In the genomic region with DNA sequence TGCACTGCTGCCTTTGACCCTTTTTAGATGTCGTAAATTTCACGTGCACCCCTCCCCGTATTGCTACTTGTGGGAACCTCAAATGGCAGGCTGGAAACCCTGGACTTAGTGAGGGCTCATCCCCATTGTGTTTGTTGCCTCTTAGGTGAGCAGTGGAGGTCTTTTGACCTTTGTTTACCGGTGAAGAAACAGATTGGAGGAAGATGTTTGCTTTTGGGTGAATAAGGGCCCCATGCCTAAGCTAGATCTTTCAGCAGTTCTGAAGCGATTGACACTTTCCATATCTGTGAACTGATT, we compare ENCODE assay signal across 8 cellular contexts. TPM values are rescaled to one million over a fixed set of nuclear protein-coding genes. Genes with fewer than 3 reads are reported as not detected.
DNase-seq lines count a peak whose midpoint lies in the region; ATAC-seq and TF ChIP-seq lines count a peak whose summit lies in the region.

No MANE protein-coding gene starts in this region.

- peaks cover 46% of the 10 kb centered on the region for H3K4me1 ChIP-seq in Loucy (ENCODE audit: insufficient read depth, low read length, poor library complexity, severe bottlenecking)

- H3K36me3 ChIP-seq in Loucy (ENCODE audit: insufficient read depth, low read length), result peaks cover 16% of the 10 kb centered on the region; the same call in 1 of the 2 replicates

- no peaks in the 10 kb centered on the region for H3K27me3 ChIP-seq in Loucy (ENCODE audit: insufficient read depth, low read length, poor library complexity, severe bottlenecking)

- H3K27me3 Mint-ChIP-seq in endothelial cell (ENCODE audit: unreplicated experiment) (peaks cover 3% of the 10 kb centered on the region), progenitor cell of endocrine pancreas (no peaks in the 10 kb centered on the region)

- no peak overlapping the region for H2AFZ ChIP-seq in Loucy (ENCODE audit: low read length)

- TF ChIP-seq CTCF in Loucy (conservative IDR thresholded peaks at IDR 0.05; ENCODE audit: low read length) (no peak), endothelial cell (IDR thresholded peaks at IDR 0.05; ENCODE audit: unreplicated experiment) (no peak), progenitor cell of endocrine pancreas (IDR thresholded peaks at IDR 0.05; ENCODE audit: unreplicated experiment) (no peak)

- H3F3A ChIP-seq in Loucy (ENCODE audit: low read depth), result no peaks in the 10 kb centered on the region

- H3K4me3 Mint-ChIP-seq in endothelial cell (ENCODE audit: unreplicated experiment), result peak overlapping the region; percentile 95
- peak overlapping the region; percentile 87 for H3K4me3 Mint-ChIP-seq in progenitor cell of endocrine pancreas (ENCODE audit: low read depth)

- H3K9me2 ChIP-seq in Loucy (replicated peaks; ENCODE audit: low read depth, low read length), result no peaks in the 10 kb centered on the region

- no peaks in the 10 kb centered on the region for H3K9me3 ChIP-seq in Loucy (ENCODE audit: insufficient read depth, low read depth, low read length)

- ATAC-seq in GM19372 (IDR thresholded peaks at IDR 0.05; ENCODE audit: low read depth, unreplicated experiment), result peak; percentile 14

- H3K36me3 Mint-ChIP-seq in endothelial cell (ENCODE audit: low read depth, unreplicated experiment), result peaks cover 3% of the 10 kb centered on the region
- peaks cover 2% of the 10 kb centered on the region for H3K36me3 Mint-ChIP-seq in progenitor cell of endocrine pancreas (ENCODE audit: insufficient read depth)

- H3K4me2 ChIP-seq in Loucy (ENCODE audit: low read depth, low read length, poor library complexity, severe bottlenecking), result peak overlapping the region; percentile 97

- H3K79me2 ChIP-seq in Loucy (ENCODE audit: insufficient read depth, low read length), result peaks cover 53% of the 10 kb centered on the region

- H4K20me1 ChIP-seq in Loucy (ENCODE audit: insufficient read depth, low read length, poor library complexity, severe bottlenecking), result peaks cover 52% of the 10 kb centered on the region

- no peak for DNase-seq in endothelial cell (ENCODE audit: low spot score)
- no peak for DNase-seq in progenitor cell of endocrine pancreas (ENCODE audit: low spot score, unreplicated experiment)
- DNase-seq in dedifferentiated amniotic fluid mesenchymal stem cell (ENCODE audit: extremely low spot score), result no peak
- DNase-seq in stimulated activated CD4-positive, alpha-beta T cell treated with anti-CD3 and anti-CD28 coated beads, Interleukin-4, amount 100 ng/mL, for 24 hours, result no peak
- no peak for DNase-seq in dermis blood vessel endothelial cell
- no peak for DNase-seq in mesenteric fat pad (ENCODE audit: low spot score)

- peak overlapping the region; percentile 92 for H3K4me3 ChIP-seq in Loucy (ENCODE audit: low read length, poor library complexity, severe bottlenecking)

- H3K4me1 Mint-ChIP-seq in endothelial cell (ENCODE audit: unreplicated experiment) (peaks cover 11% of the 10 kb centered on the region), progenitor cell of endocrine pancreas (ENCODE audit: low read depth) (peaks cover 31% of the 10 kb centered on the region)

- peak overlapping the region; percentile 98 for H3K9ac ChIP-seq in Loucy (ENCODE audit: low read depth, low read length, poor library complexity, severe bottlenecking)

- H3K9me3 Mint-ChIP-seq in endothelial cell (ENCODE audit: unreplicated experiment) (no peaks in the 10 kb centered on the region), progenitor cell of endocrine pancreas (ENCODE audit: low read depth) (no peaks in the 10 kb centered on the region)

- H3K27ac Mint-ChIP-seq in endothelial cell (ENCODE audit: unreplicated experiment) (peak overlapping the region; percentile 84), progenitor cell of endocrine pancreas (peak overlapping the region; percentile 77)

RNA-seq across cellular contexts. Expression of gene SMARCB1, which starts 0.8 kb away (rescaled TPM):
- total RNA-seq in endothelial cell (ENCODE audit: unreplicated experiment), result 105 TPM
- 185 and 195 TPM in 2 replicates for total RNA-seq in progenitor cell of endocrine pancreas
- 24.5 and 45.8 TPM in 2 replicates for total RNA-seq in dermis blood vessel endothelial cell
- 70.7 TPM for total RNA-seq in mesenteric fat pad

RNA-seq across cellular contexts. Expression of gene MMP11, which starts 14.9 kb away (rescaled TPM):
- total RNA-seq in endothelial cell (ENCODE audit: unreplicated experiment) (3.4 TPM), progenitor cell of endocrine pancreas (41.6 and 50.2 TPM in 2 replicates), dermis blood vessel endothelial cell (4.4 and 7.3 TPM in 2 replicates), mesenteric fat pad (5.7 TPM)

RNA-seq across cellular contexts. Expression of gene CHCHD10, which starts 19.8 kb away (rescaled TPM):
- 55.8 TPM for total RNA-seq in endothelial cell (ENCODE audit: unreplicated experiment)
- total RNA-seq in progenitor cell of endocrine pancreas, result 39.5 and 42.3 TPM in 2 replicates
- total RNA-seq in dermis blood vessel endothelial cell, result 2.6 and 9.6 TPM in 2 replicates
- 357 TPM for total RNA-seq in mesenteric fat pad

RNA-seq across cellular contexts. Expression of gene C22orf15, which starts 24.8 kb away (rescaled TPM):
- total RNA-seq in endothelial cell (ENCODE audit: unreplicated experiment), result 2.0 TPM
- not detected in 2 replicates for total RNA-seq in progenitor cell of endocrine pancreas
- 0.14 TPM in 1 of 2 replicates, not detected in the other for total RNA-seq in dermis blood vessel endothelial cell
- total RNA-seq in mesenteric fat pad, result not detected

RNA-seq across cellular contexts. Expression of gene VPREB3, which starts 33.3 kb away (rescaled TPM):
- total RNA-seq in endothelial cell (ENCODE audit: unreplicated experiment) (not detected), progenitor cell of endocrine pancreas (not detected in 2 replicates), dermis blood vessel endothelial cell (not detected in 2 replicates), mesenteric fat pad (not detected)
